Comparison of ENCODE assay signal across 9 cellular contexts in genomic region chr10:122930140-122930539, GRCh38. TPM values are rescaled to one million over a fixed set of nuclear protein-coding genes. Genes with fewer than 3 reads are reported as not detected.
"Had no signal": no experiment of that assay in that cellular context is flagged by ENCODE, and none has a peak within 500 bp of the region (broad histone marks: within the 10 kb centered on the region; RNA-seq: fewer than 3 reads in every experiment).

No MANE protein-coding gene starts in this region.

- H3K4me3 ChIP-seq: GM12878 had no signal

- FAIRE-seq: G401.6, GM12878, GM12891, GM12892, GM18507, GM19239 had no signal

- ATAC-seq: GM12878 had no signal

- DNase-seq: GDM1, GF-D8 had no signal

RNA-seq across cellular contexts. Expression of gene FAM24A, which starts 19.7 kb away (rescaled TPM):
- total RNA-seq: G401, GM12878 had no signal
- polyA plus RNA-seq: GM12878 had no signal
